Comparison of ENCODE assay signal across 11 cellular contexts in genomic region chr17:34798581-34798980, GRCh38.
"Had no signal": no experiment of that assay in that cellular context is flagged by ENCODE, and none has a peak within 500 bp of the region (broad histone marks: within the 10 kb centered on the region; RNA-seq: fewer than 3 reads in every experiment).

No MANE protein-coding gene starts in this region.

- H3K27ac Mint-ChIP-seq: activated naive CD4-positive, alpha-beta T cell treated with anti-CD3 and anti-CD28 coated beads, Interleukin-2, amount 10 ng/mL, durations not matched to agents 7 days and 5 days; activated T-helper 2 cell treated with anti-CD3 and anti-CD28 coated beads, Interferon-gamma antibody, Interleukin-2, Interleukin-4, amounts not matched to agents 10 μg/mL and 5 μg/mL and 100 μg/mL, durations not matched to agents 14 hours and 24 hours and 36 hours had no signal

- H3K9ac ChIP-seq: parathyroid adenoma had no signal

- H3K9me3 Mint-ChIP-seq: activated naive CD4-positive, alpha-beta T cell treated with anti-CD3 and anti-CD28 coated beads, Interleukin-2, amount 10 ng/mL, durations not matched to agents 7 days and 5 days; activated T-helper 2 cell treated with anti-CD3 and anti-CD28 coated beads, Interferon-gamma antibody, Interleukin-2, Interleukin-4, amounts not matched to agents 10 μg/mL and 5 μg/mL and 100 μg/mL, durations not matched to agents 14 hours and 24 hours and 36 hours had no signal

- H3K4me1 Mint-ChIP-seq: activated naive CD4-positive, alpha-beta T cell treated with anti-CD3 and anti-CD28 coated beads, Interleukin-2, amount 10 ng/mL, durations not matched to agents 7 days and 5 days had no signal

- H3K27me3 Mint-ChIP-seq: activated naive CD4-positive, alpha-beta T cell treated with anti-CD3 and anti-CD28 coated beads, Interleukin-2, amount 10 ng/mL, durations not matched to agents 7 days and 5 days had no signal

- H3K4me3 Mint-ChIP-seq: activated naive CD4-positive, alpha-beta T cell treated with anti-CD3 and anti-CD28 coated beads, Interleukin-2, amount 10 ng/mL, durations not matched to agents 7 days and 5 days had no signal

- H3K4me3 ChIP-seq: cardiac muscle cell, stomach, thoracic aorta had no signal

- H3K36me3 ChIP-seq: cardiac muscle cell, stomach, thoracic aorta had no signal

- DNase-seq: activated CD4-positive, alpha-beta T cell treated with anti-CD3 and anti-CD28 coated beads for 48 hours; activated naive CD4-positive, alpha-beta T cell treated with anti-CD3 and anti-CD28 coated beads, Interleukin-2, amount 10 ng/mL, durations not matched to agents 7 days and 5 days; activated T-cell treated with anti-CD3 and anti-CD28 coated beads for 4 hours; foreskin keratinocyte; kidney glomerular epithelial cell; small intestine; stomach had no signal

- H3K36me3 Mint-ChIP-seq: activated naive CD4-positive, alpha-beta T cell treated with anti-CD3 and anti-CD28 coated beads, Interleukin-2, amount 10 ng/mL, durations not matched to agents 7 days and 5 days had no signal

- H3K9me3 ChIP-seq: thoracic aorta had no signal

- H3K27me3 ChIP-seq: cardiac muscle cell, foreskin keratinocyte had no signal

- H3K4me1 ChIP-seq: foreskin keratinocyte, parathyroid adenoma, stomach had no signal
